18 cellular contexts compared by ENCODE assay signal in the genomic region with DNA sequence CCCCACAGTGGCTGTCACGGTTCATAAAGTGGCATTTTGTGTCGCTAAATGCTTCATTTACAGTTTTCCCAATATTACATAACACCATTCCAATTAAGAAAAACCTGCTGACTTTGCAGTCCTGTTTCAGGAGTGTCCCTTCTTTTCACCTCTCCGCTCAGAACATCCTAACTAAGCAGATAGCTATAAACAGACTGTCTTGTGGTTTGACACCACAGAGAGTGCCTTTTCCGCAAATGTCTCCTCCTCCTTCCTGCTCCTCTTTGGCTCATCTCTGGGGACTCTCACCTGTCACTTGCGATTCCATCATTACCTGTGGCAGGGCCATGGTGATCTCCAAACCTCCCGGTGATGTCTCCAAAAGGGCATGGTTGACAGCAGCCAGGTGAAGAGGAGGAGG.
DNase-seq lines count a peak whose midpoint lies in the region; ATAC-seq and TF ChIP-seq lines count a peak whose summit lies in the region.
"Had no signal": no experiment of that assay in that cellular context is flagged by ENCODE, and none has a peak within 500 bp of the region (broad histone marks: within the 10 kb centered on the region; RNA-seq: fewer than 3 reads in every experiment).

No MANE protein-coding gene starts in this region.

- H3K27me3 ChIP-seq in DND-41 (ENCODE audit: insufficient read depth, low read length, poor library complexity): no peaks in the 10 kb centered on the region
- H3K27me3 ChIP-seq in IMR-90 (ENCODE audit: control insufficient read depth, insufficient read depth, low read length): no peaks in the 10 kb centered on the region

- H3K23ac ChIP-seq in IMR-90 (ENCODE audit: low read depth, low read length): no peak overlapping the region

- H3K9me3 Mint-ChIP-seq in activated naive CD4-positive, alpha-beta T cell treated with anti-CD3 and anti-CD28 coated beads for 36 hours: no peaks in the 10 kb centered on the region
- H3K9me3 Mint-ChIP-seq in activated T-helper 17 cell treated with anti-CD3 and anti-CD28 coated beads, Interleukin-2, amount 50 U/mL, for 72 hours: no peaks in the 10 kb centered on the region
- H3K9me3 Mint-ChIP-seq: CD4-positive, alpha-beta memory T cell had no signal

- no peak overlapping the region for H3K27ac Mint-ChIP-seq in activated naive CD4-positive, alpha-beta T cell treated with anti-CD3 and anti-CD28 coated beads for 36 hours
- no peak overlapping the region for H3K27ac Mint-ChIP-seq in activated T-helper 17 cell treated with anti-CD3 and anti-CD28 coated beads, Interleukin-2, amount 50 U/mL, for 72 hours
- H3K27ac Mint-ChIP-seq: B cell had no signal

- H3K79me2 ChIP-seq in DND-41 (ENCODE audit: insufficient read depth, low read length): no peaks in the 10 kb centered on the region

- POLR2A ChIA-PET in IMR-90 (lab: Charles Lee; ENCODE audit: unreplicated experiment): no interaction called here

- H3K9me1 ChIP-seq in IMR-90 (ENCODE audit: insufficient read depth, low read length): peaks cover 3% of the 10 kb centered on the region

- H3K36me3 Mint-ChIP-seq in activated naive CD4-positive, alpha-beta T cell treated with anti-CD3 and anti-CD28 coated beads for 36 hours (ENCODE audit: low read depth): no peaks in the 10 kb centered on the region
- H3K36me3 Mint-ChIP-seq in activated T-helper 17 cell treated with anti-CD3 and anti-CD28 coated beads, Interleukin-2, amount 50 U/mL, for 72 hours (ENCODE audit: low read depth): no peaks in the 10 kb centered on the region
- H3K36me3 Mint-ChIP-seq: CD4-positive, alpha-beta memory T cell had no signal

- H3K4me3 Mint-ChIP-seq in activated naive CD4-positive, alpha-beta T cell treated with anti-CD3 and anti-CD28 coated beads for 36 hours: no peak overlapping the region
- peak overlapping the region; percentile 21 for H3K4me3 Mint-ChIP-seq in activated T-helper 17 cell treated with anti-CD3 and anti-CD28 coated beads, Interleukin-2, amount 50 U/mL, for 72 hours
- H3K4me3 Mint-ChIP-seq: B cell had no signal

- H4K20me1 ChIP-seq in DND-41 (ENCODE audit: insufficient read depth, low read length): no peaks in the 10 kb centered on the region
- H4K20me1 ChIP-seq in IMR-90 (ENCODE audit: insufficient read depth, low read length): no peaks in the 10 kb centered on the region

- TF ChIP-seq CTCF in DND-41 (IDR thresholded peaks at IDR 0.05; ENCODE audit: borderline replicate concordance, extremely low read depth, low read length, poor library complexity, severe bottlenecking) (no peak), IMR-90 (conservative IDR thresholded peaks at IDR 0.05; ENCODE audit: low read depth, low read length) (no peak)

- H3K56ac ChIP-seq in IMR-90 (ENCODE audit: extremely low read depth, insufficient read depth, low read length): no peak overlapping the region

- H3K27me3 Mint-ChIP-seq in activated naive CD4-positive, alpha-beta T cell treated with anti-CD3 and anti-CD28 coated beads for 36 hours (ENCODE audit: low read depth): no peaks in the 10 kb centered on the region
- no peaks in the 10 kb centered on the region for H3K27me3 Mint-ChIP-seq in activated T-helper 17 cell treated with anti-CD3 and anti-CD28 coated beads, Interleukin-2, amount 50 U/mL, for 72 hours
- H3K27me3 Mint-ChIP-seq: B cell; CD4-positive, alpha-beta memory T cell had no signal

- H3K36me3 ChIP-seq in DND-41 (ENCODE audit: insufficient read depth, low read length) (peaks cover 19% of the 10 kb centered on the region; the same call in 1 of the 2 replicates), IMR-90 (ENCODE audit: control insufficient read depth, insufficient read depth, low read length) (no peaks in the 10 kb centered on the region)

- BruUV-seq in IMR-90 (replicated peaks; lab: Mats Ljungman, UMichigan): no TSS peak

- H3K79me1 ChIP-seq in IMR-90 (ENCODE audit: low read depth in 1 of 2, low read length in 2 of 2): no peaks in the 10 kb centered on the region

- H3K14ac ChIP-seq in IMR-90 (replicated peaks; ENCODE audit: low read depth, low read length): no peak overlapping the region

- no peak overlapping the region for H2AK9ac ChIP-seq in IMR-90 (replicated peaks; ENCODE audit: low read depth, low read length, poor library complexity)

- no peak overlapping the region for H4K8ac ChIP-seq in IMR-90 (ENCODE audit: low read depth in 2 of 2, low read length in 2 of 2)

- in situ Hi-C loops in IMR-90 (cut with MboI; ENCODE audit: low sequenced_read_pairs): no loop called here

- H3K27ac ChIP-seq in DND-41 (ENCODE audit: low read length): no peak overlapping the region
- no peak overlapping the region for H3K27ac ChIP-seq in IMR-90 (ENCODE audit: insufficient read depth, low read length)

- ATAC-seq in DND-41 (ENCODE audit: insufficient read depth, low read depth) (peak; percentile 55; the same call in 2 of the 3 replicates), IMR-90 (ENCODE audit: low read depth) (no peak)
- peak; percentile 46 for ATAC-seq in activated T-helper 17 cell treated with anti-CD3 and anti-CD28 coated beads, Interleukin-2, amount 50 U/mL, for 72 hours (replicated peaks)
- ATAC-seq: Panc1, Right ventricle myocardium inferior had no signal

- H2AFZ ChIP-seq in DND-41 (ENCODE audit: low read depth, low read length): no peak overlapping the region
- H2AFZ ChIP-seq in IMR-90 (replicated peaks; ENCODE audit: low read length, poor library complexity): no peak overlapping the region

- no peak overlapping the region for H2BK120ac ChIP-seq in IMR-90 (ENCODE audit: low read depth, low read length)

- dilution Hi-C loops in IMR-90 (cut with HindIII; ENCODE audit: low sequenced_read_pairs, unreplicated experiment): no loop called here

- H3K18ac ChIP-seq in IMR-90 (ENCODE audit: low read depth, low read length): no peak overlapping the region

- no peak overlapping the region for H2BK15ac ChIP-seq in IMR-90 (ENCODE audit: low read depth, low read length)

- DNase-seq in activated naive CD4-positive, alpha-beta T cell treated with anti-CD3 and anti-CD28 coated beads for 36 hours: peak; percentile 60
- DNase-seq in activated naive CD4-positive, alpha-beta T cell treated with anti-CD3 and anti-CD28 coated beads, Interleukin-2, amount 50 U/mL, for 16 hours: no peak
- DNase-seq in DND-41 (no peak), IMR-90 (no peak), SIG-M5 treated with dmso at 0.1 percent for 504 hours (lab: John Stamatoyannopoulos, UW; ENCODE audit: unreplicated experiment) (no peak), DMS79 (lab: John Stamatoyannopoulos, UW) (no peak)
- DNase-seq: Calu3; CD4-positive, alpha-beta memory T cell; KG1; NCI-H1092; NCI-H146; NCI-H2081; NCI-H510A; SK-N-SH had no signal

- H3K4me2 ChIP-seq in DND-41 (ENCODE audit: insufficient read depth, low read length): no peak overlapping the region
- H3K4me2 ChIP-seq in IMR-90 (ENCODE audit: low read depth, low read length): no peak overlapping the region
- H3K4me2 ChIP-seq: SK-N-SH had no signal

- no peaks in the 10 kb centered on the region for H3K4me1 ChIP-seq in DND-41 (ENCODE audit: insufficient read depth, low read length)
- peaks cover 11% of the 10 kb centered on the region for H3K4me1 ChIP-seq in IMR-90 (ENCODE audit: control insufficient read depth, insufficient read depth, low read length)

- H3K9ac ChIP-seq in DND-41 (ENCODE audit: low read depth, low read length) (no peak overlapping the region), IMR-90 (ENCODE audit: low read depth, low read length) (no peak overlapping the region)
- H3K9ac ChIP-seq: SK-N-SH had no signal

- no peak overlapping the region for H2BK20ac ChIP-seq in IMR-90 (ENCODE audit: low read depth, low read length)

- TF ChIP-seq RAD21 in IMR-90 (IDR thresholded peaks at IDR 0.05; ENCODE audit: low read length): no peak

- H3K4me3 ChIP-seq in DND-41 (ENCODE audit: low read depth in 1 of 2, low read length in 2 of 2): no peak overlapping the region
- no peak overlapping the region for H3K4me3 ChIP-seq in IMR-90 (ENCODE audit: insufficient read depth, low read depth, low read length)

- intact Hi-C loops in activated naive CD4-positive, alpha-beta T cell treated with anti-CD3 and anti-CD28 coated beads for 36 hours (cut with micrococcal nuclease): loop anchor here (1.0 to 5.0 kb wide), 2 partner anchors 10 to 67 kb away; no protein-coding TSS in a partner anchor
- intact Hi-C loops in IMR-90 (cut with micrococcal nuclease): no loop called here

- CTCF ChIA-PET in activated naive CD4-positive, alpha-beta T cell treated with anti-CD3 and anti-CD28 coated beads for 36 hours (lab: Charles Lee): interaction anchor here (0.8 to 1.0 kb wide), 2 partner anchors 22 to 116 kb away, joined by 3 to 4 read pairs; no protein-coding TSS in a partner anchor
- CTCF ChIA-PET in IMR-90 (lab: Yijun Ruan, JAX): no interaction called here

- TF ChIP-seq POLR2A in IMR-90 (IDR thresholded peaks at IDR 0.05; ENCODE audit: low read depth, low read length): no peak

- no peak overlapping the region for H2BK5ac ChIP-seq in IMR-90 (ENCODE audit: low read depth, low read length, poor library complexity, severe bottlenecking)

- peaks cover 26% of the 10 kb centered on the region for H3K4me1 Mint-ChIP-seq in activated naive CD4-positive, alpha-beta T cell treated with anti-CD3 and anti-CD28 coated beads for 36 hours (ENCODE audit: low read depth)
- H3K4me1 Mint-ChIP-seq in activated T-helper 17 cell treated with anti-CD3 and anti-CD28 coated beads, Interleukin-2, amount 50 U/mL, for 72 hours: peaks cover 6% of the 10 kb centered on the region

- no peak overlapping the region for H4K5ac ChIP-seq in IMR-90 (ENCODE audit: low read depth, low read length)

- peak overlapping the region; percentile 21; the same call in 1 of the 2 replicates for H2AK5ac ChIP-seq in IMR-90 (ENCODE audit: low read depth, low read length)

- H4K91ac ChIP-seq in IMR-90 (ENCODE audit: insufficient read depth, low read depth, low read length): no peak overlapping the region

- WGBS in IMR-90 (ENCODE audit: extremely low coverage in 2 of 2, insufficient read length in 1 of 2), 2 experiments: no CpG with 5 or more reads among the region's 6 CpGs

- H3K4ac ChIP-seq in IMR-90 (ENCODE audit: low read depth, low read length): no peak overlapping the region

- H3K9me3 ChIP-seq in DND-41 (ENCODE audit: insufficient read depth, low read length, severe bottlenecking): no peaks in the 10 kb centered on the region
- no peaks in the 10 kb centered on the region for H3K9me3 ChIP-seq in IMR-90 (ENCODE audit: control insufficient read depth, insufficient read depth, low read length)
- H3K9me3 ChIP-seq: SK-N-SH had no signal

TF ChIP-seq in IMR-90, 13 proteins besides CTCF, POLR2A, EP300 and RAD21 (continues in another document):
- TF ChIP-seq MXI1 (IDR thresholded peaks at IDR 0.05; ENCODE audit: borderline replicate concordance, low read depth, low read length): no peak
- peak; percentile 82 for TF ChIP-seq MAFK (IDR thresholded peaks at IDR 0.05; ENCODE audit: low read depth, low read length)
- no peak for TF ChIP-seq BHLHE40 (IDR thresholded peaks at IDR 0.05; ENCODE audit: low read depth, low read length)
